In the genomic region with DNA sequence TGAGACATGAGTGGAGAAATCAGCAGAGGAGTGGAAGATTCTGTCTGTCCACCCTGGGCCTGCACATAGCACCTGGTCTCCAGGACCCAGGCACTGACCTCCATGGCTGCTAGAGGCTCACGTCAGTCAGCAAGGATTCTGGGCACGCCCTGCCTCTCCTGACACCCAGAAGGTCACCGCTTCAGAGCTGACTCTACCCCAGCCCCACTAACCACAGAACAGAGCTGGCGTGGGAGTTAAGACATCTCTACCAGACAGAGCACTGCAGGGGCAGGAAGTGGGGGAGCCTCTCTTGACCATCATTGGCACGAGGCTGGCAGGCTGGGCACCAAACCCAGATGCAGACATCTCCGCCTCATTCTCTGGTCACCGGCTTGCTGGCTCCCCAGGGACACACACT, we compare ENCODE assay signal across 8 cellular contexts. TPM values are rescaled to one million over a fixed set of nuclear protein-coding genes. Genes with fewer than 3 reads are reported as not detected.
DNase-seq lines count a peak whose midpoint lies in the region; ATAC-seq and TF ChIP-seq lines count a peak whose summit lies in the region.

No MANE protein-coding gene starts in this region.

- no peak overlapping the region; the same call in 1 of the 2 replicates for H3K4me3 ChIP-seq in HAP-1

- intact Hi-C loops in posterior vena cava (cut with DNase I): no loop called here

- DNase-seq in GM10248 (ENCODE audit: extremely low spot score) (peak; percentile 70), posterior vena cava (ENCODE audit: low spot score) (peak; percentile 63), NCI-H345 treated with DMSO at 0.1 percent for 48 hours (lab: John Stamatoyannopoulos, UW; ENCODE audit: unreplicated experiment) (no peak), OCI-M2 (lab: John Stamatoyannopoulos, UW; ENCODE audit: unreplicated experiment) (no peak), HAP-1 (ENCODE audit: low spot score in 2 of 2) (no peak)
- peak in 2 of 3 experiments; percentile 29 to 36 for DNase-seq in activated CD8-positive, alpha-beta memory T cell treated with anti-CD3 and anti-CD28 coated beads for 48 hours (ENCODE audit: low read depth in 2 of 3, low spot score in 2 of 3)

- no peaks in the 10 kb centered on the region for H3K9me3 ChIP-seq in HAP-1

- ATAC-seq in HG02623 (IDR thresholded peaks at IDR 0.05; ENCODE audit: unreplicated experiment) (peak; percentile 35), HG03025 (IDR thresholded peaks at IDR 0.05; ENCODE audit: low FRiP score, unreplicated experiment) (no peak)

- POLR2A ChIA-PET in GM10248 (lab: Yijun Ruan, JAX): no interaction called here

- no peak for TF ChIP-seq CTCF in GM10248 (IDR thresholded peaks at IDR 0.05; ENCODE audit: control extremely low read depth, extremely low read depth, low read depth, missing control alignments)

- CTCF ChIA-PET in GM10248 (lab: Yijun Ruan, JAX): no interaction called here

- peaks cover 19% of the 10 kb centered on the region for H3K4me1 ChIP-seq in HAP-1

- H3K27me3 ChIP-seq in HAP-1 (ENCODE audit: low read depth): no peaks in the 10 kb centered on the region

- H3K36me3 ChIP-seq in HAP-1 (replicated peaks): peaks cover 39% of the 10 kb centered on the region

- in situ Hi-C loops in HAP-1 (cut with MboI; ENCODE audit: low sequenced_read_pairs): no loop called here

RNA-seq across cellular contexts. Expression of gene ADCY3, which starts 3.0 kb away (rescaled TPM):
- 100 to 1,000 TPM in 1 of 2 donors, 10 to 100 TPM in 1; 99.5 to 129 TPM for total RNA-seq in posterior vena cava

RNA-seq across cellular contexts. Expression of gene DNAJC27, which starts 54.7 kb away (rescaled TPM):
- total RNA-seq in posterior vena cava: 1 to 10 TPM; 5.6 to 7.2 TPM

Comparison
In these comparisons a context has a peak if more than half of its experiments do, and no peak if none do; other contexts are left out.
1. DNase-seq: peak in GM10248 (single experiment), activated CD8-positive, alpha-beta memory T cell treated with anti-CD3 and anti-CD28 coated beads for 48 hours (2 of 3) and posterior vena cava (single experiment); none in NCI-H345 treated with DMSO at 0.1 percent for 48 hours (single experiment), OCI-M2 (single experiment) and HAP-1 (0 of 2).